In the genomic region with DNA sequence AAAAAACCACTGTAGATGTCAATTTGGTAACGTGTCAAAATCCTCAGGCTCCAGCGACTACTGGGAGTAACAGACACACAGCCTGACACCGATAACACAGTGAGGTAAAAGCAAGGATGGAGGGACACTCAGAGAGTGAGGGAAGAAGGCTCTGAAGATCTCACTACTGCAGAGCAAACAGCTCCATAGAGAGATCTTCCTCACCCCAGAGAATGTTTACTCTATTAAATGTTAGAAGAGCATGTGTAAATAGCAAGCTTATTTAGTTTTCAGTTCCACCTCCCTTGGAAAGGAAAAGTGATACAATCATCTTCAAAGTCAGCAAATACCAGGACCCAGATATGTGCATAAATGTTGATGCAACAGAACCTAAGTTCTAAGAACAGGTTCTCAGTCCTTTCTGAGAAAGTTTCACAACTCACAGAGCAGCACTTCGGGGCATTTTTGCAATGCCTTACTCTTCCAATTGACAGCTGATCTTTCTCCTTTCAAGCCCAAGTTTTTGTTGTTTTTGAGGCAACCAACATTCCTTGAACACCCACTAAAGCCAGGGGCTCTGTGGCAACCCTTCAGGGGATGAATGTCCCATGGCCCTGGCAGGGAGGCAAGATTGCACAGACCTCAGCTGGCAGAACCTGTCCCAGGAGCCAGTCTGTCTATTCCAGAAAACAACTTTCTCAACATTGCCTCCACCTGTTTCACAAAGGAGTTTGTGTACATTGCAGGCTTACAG, we compare ENCODE assay signal across 1 cellular context.
TF ChIP-seq lines count a peak whose summit lies in the region.

No MANE protein-coding gene starts in this region.

TF ChIP-seq in K562, 482 proteins besides CTCF, POLR2A, EP300 and RAD21 (continued from another document):
- TF ChIP-seq, protein P1, sequence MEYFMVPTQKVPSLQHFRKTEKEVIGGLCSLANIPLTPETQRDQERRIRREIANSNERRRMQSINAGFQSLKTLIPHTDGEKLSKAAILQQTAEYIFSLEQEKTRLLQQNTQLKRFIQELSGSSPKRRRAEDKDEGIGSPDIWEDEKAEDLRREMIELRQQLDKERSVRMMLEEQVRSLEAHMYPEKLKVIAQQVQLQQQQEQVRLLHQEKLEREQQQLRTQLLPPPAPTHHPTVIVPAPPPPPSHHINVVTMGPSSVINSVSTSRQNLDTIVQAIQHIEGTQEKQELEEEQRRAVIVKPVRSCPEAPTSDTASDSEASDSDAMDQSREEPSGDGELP (CRISPR knock-in tag; IDR thresholded peaks at IDR 0.05; ENCODE audit: borderline replicate concordance): peak; percentile 31; the same call in 1 of the 2 replicates
- TF ChIP-seq TAF9B (IDR thresholded peaks at IDR 0.05; ENCODE audit: partially characterized antibody): peak; percentile 56
TF ChIP-seq in K562: peak in this region for 47.
